10 cellular contexts compared by ENCODE assay signal in genomic region chr21:36709030-36709867, GRCh38. TPM values are rescaled to one million over a fixed set of nuclear protein-coding genes. Genes with fewer than 3 reads are reported as not detected.
DNase-seq lines count a peak whose midpoint lies in the region; ATAC-seq and TF ChIP-seq lines count a peak whose summit lies in the region.
"Had no signal": no experiment of that assay in that cellular context is flagged by ENCODE, and none has a peak within 500 bp of the region (broad histone marks: within the 10 kb centered on the region; RNA-seq: fewer than 3 reads in every experiment).

No MANE protein-coding gene starts in this region.

- H3K4me1 ChIP-seq in right atrium auricular region = peaks cover 0 to 64% of the 10 kb centered on the region in 2 donors
- peaks cover 26% of the 10 kb centered on the region for H3K4me1 ChIP-seq in upper lobe of right lung
- H3K4me1 ChIP-seq in thyroid gland = peaks cover 17 to 46% of the 10 kb centered on the region in 2 donors

- no peak overlapping the region for H3K27ac ChIP-seq in right atrium auricular region
- no peak overlapping the region for H3K27ac ChIP-seq in upper lobe of right lung
- H3K27ac ChIP-seq in thyroid gland = no peak overlapping the region
- H3K27ac ChIP-seq: brain microvascular endothelial cell, C4-2B had no signal

- H3K9me3 ChIP-seq in right atrium auricular region (no peaks in the 10 kb centered on the region), upper lobe of right lung (no peaks in the 10 kb centered on the region), thyroid gland (no peaks in the 10 kb centered on the region)

- peaks cover 15 to 30% of the 10 kb centered on the region in 2 donors for H3K4me1 Mint-ChIP-seq in effector memory CD8-positive, alpha-beta T cell (ENCODE audit: low read depth in 2 of 2)
- peaks cover 18% of the 10 kb centered on the region for H3K4me1 Mint-ChIP-seq in nephron

- H3K36me3 ChIP-seq in right atrium auricular region (no peaks in the 10 kb centered on the region), upper lobe of right lung (no peaks in the 10 kb centered on the region), thyroid gland (no peaks in the 10 kb centered on the region)
- H3K36me3 ChIP-seq: brain microvascular endothelial cell had no signal

- H3K4me3 ChIP-seq in right atrium auricular region (peak overlapping the region in 1 of 2 donors; percentile 29), upper lobe of right lung (no peak overlapping the region), thyroid gland (replicated peaks in 1 of 3) (no peak overlapping the region)

- DNase-seq in cardiac septum (ENCODE audit: low spot score) (peak; percentile 56), right atrium auricular region (ENCODE audit: low spot score) (no peak), upper lobe of right lung (peak; percentile 56), thyroid gland (no peak)
- no peak for DNase-seq in effector memory CD8-positive, alpha-beta T cell
- DNase-seq: brain microvascular endothelial cell had no signal

- H3K27ac Mint-ChIP-seq in effector memory CD8-positive, alpha-beta T cell = no peak overlapping the region
- H3K27ac Mint-ChIP-seq in nephron = peak overlapping the region in 1 of 3 experiments; percentile 75

- peak overlapping the region; percentile 34 to 56 for H3K4me3 Mint-ChIP-seq in effector memory CD8-positive, alpha-beta T cell
- peak overlapping the region; percentile 63 to 76 (median 74) for H3K4me3 Mint-ChIP-seq in nephron

- no peak for TF ChIP-seq POLR2A in thyroid gland (IDR thresholded peaks at IDR 0.05)

- intact Hi-C loops in cardiac septum (cut with DNase I) = no loop called here
- intact Hi-C loops in upper lobe of right lung (cut with DNase I) = no loop called here
- intact Hi-C loops in thyroid gland (cut with DNase I) = no loop called here

- WGBS in thyroid gland, 2 donors = 3 to 8% methylated on average over 9 to 13 of the region's 55 CpGs

- H3K36me3 Mint-ChIP-seq in effector memory CD8-positive, alpha-beta T cell (ENCODE audit: insufficient read depth) = no peaks in the 10 kb centered on the region
- no peaks in the 10 kb centered on the region for H3K36me3 Mint-ChIP-seq in nephron (ENCODE audit: low read depth)

- no peaks in the 10 kb centered on the region for H3K9me3 Mint-ChIP-seq in effector memory CD8-positive, alpha-beta T cell
- H3K9me3 Mint-ChIP-seq in nephron = no peaks in the 10 kb centered on the region

- H3K27me3 ChIP-seq in right atrium auricular region (peaks cover 62 to 76% of the 10 kb centered on the region in 2 donors), upper lobe of right lung (peaks cover 99% of the 10 kb centered on the region), thyroid gland (peaks cover 72% of the 10 kb centered on the region)

- peaks cover 79 to 99% of the 10 kb centered on the region in 2 donors for H3K27me3 Mint-ChIP-seq in effector memory CD8-positive, alpha-beta T cell
- peaks cover 100% of the 10 kb centered on the region for H3K27me3 Mint-ChIP-seq in nephron (ENCODE audit: low read depth)

- TF ChIP-seq CTCF in right atrium auricular region (IDR thresholded peaks at IDR 0.05) (no peak), nephron (IDR thresholded peaks at IDR 0.05; ENCODE audit: unreplicated experiment in 3 of 3) (no peak), upper lobe of right lung (IDR thresholded peaks at IDR 0.05) (no peak), thyroid gland (IDR thresholded peaks at IDR 0.05) (no peak)

- ATAC-seq in effector memory CD8-positive, alpha-beta T cell (replicated peaks) = no peak
- ATAC-seq in upper lobe of right lung (peak; percentile 22), HG03196 (IDR thresholded peaks at IDR 0.05; ENCODE audit: unreplicated experiment) (no peak), GM21423 (IDR thresholded peaks at IDR 0.05; ENCODE audit: unreplicated experiment) (no peak)

RNA-seq across cellular contexts. Expression of gene SIM2, which starts 10.3 kb away (rescaled TPM):
- total RNA-seq in cardiac septum (0.16 TPM), right atrium auricular region (not detected), upper lobe of right lung (not detected), thyroid gland (not detected)

Comparison
In these comparisons a context has a peak if more than half of its experiments do, and no peak if none do; other contexts are left out.
1. DNase-seq: peak in cardiac septum (single experiment) and upper lobe of right lung (single experiment); none in right atrium auricular region (single experiment), effector memory CD8-positive, alpha-beta T cell (0 of 3) and thyroid gland (0 of 2).